ENCODE assay signal across 14 cellular contexts in genomic region chr11:73623651-73624050, GRCh38. TPM values are rescaled to one million over a fixed set of nuclear protein-coding genes. Genes with fewer than 3 reads are reported as not detected.
DNase-seq lines count a peak whose midpoint lies in the region; ATAC-seq and TF ChIP-seq lines count a peak whose summit lies in the region.
"Had no signal": no experiment of that assay in that cellular context is flagged by ENCODE, and none has a peak within 500 bp of the region (broad histone marks: within the 10 kb centered on the region; RNA-seq: fewer than 3 reads in every experiment).

No MANE protein-coding gene starts in this region.

- WGBS in right cardiac atrium: 45% methylated on average over 3 of the region's 3 CpGs

- H3K4me3 ChIP-seq in right cardiac atrium (ENCODE audit: low read length): no peak overlapping the region

- intact Hi-C loops in right cardiac atrium (cut with DNase I): no loop called here

- DNase-seq in GM04503 (ENCODE audit: low read depth) (peak; percentile 23), OCI-M2 (lab: John Stamatoyannopoulos, UW; ENCODE audit: unreplicated experiment) (peak; percentile 15), right cardiac atrium (no peak), putamen (ENCODE audit: low spot score) (peak; percentile 74), omental fat pad (ENCODE audit: low spot score) (no peak), SW 1271 (lab: John Stamatoyannopoulos, UW) (no peak), DMS53 (lab: John Stamatoyannopoulos, UW) (no peak)
- no peak for DNase-seq in stimulated activated naive CD4-positive, alpha-beta T cell (lab: John Stamatoyannopoulos, UW)
- DNase-seq: activated CD4-positive, alpha-beta T cell treated with anti-CD3 and anti-CD28 coated beads, Interleukin-2, amount 50 U/mL, for 4 hours; C1 segment of cervical spinal cord; EL; NCI-H1092; NCI-H2227 treated with DMSO at 0.1 percent for 48 hours; T-helper 9 cell had no signal

- H3K27ac ChIP-seq in right cardiac atrium (ENCODE audit: low read length): no peak overlapping the region

- no peaks in the 10 kb centered on the region for H3K27me3 ChIP-seq in right cardiac atrium (ENCODE audit: control insufficient read depth, insufficient read depth)

- TF ChIP-seq CTCF in omental fat pad (IDR thresholded peaks at IDR 0.05): no peak

- no peaks in the 10 kb centered on the region for H3K4me1 ChIP-seq in right cardiac atrium (ENCODE audit: control insufficient read depth, insufficient read depth, low read length)

- ATAC-seq in right cardiac atrium (peak; percentile 47 to 50), omental fat pad (ENCODE audit: low FRiP score) (no peak)

- H3K9me3 ChIP-seq in right cardiac atrium (ENCODE audit: control insufficient read depth, low read length): no peaks in the 10 kb centered on the region

RNA-seq across cellular contexts. Expression of gene PLEKHB1, which starts 22.7 kb away (rescaled TPM):
- total RNA-seq in right cardiac atrium (10 to 100 TPM; 11.7 to 31.5 (median 19.9) TPM), omental fat pad (1 to 10 TPM; 1.1 to 8.2 (median 4.2) TPM)
- 15.6 TPM for polyA plus RNA-seq in right cardiac atrium

RNA-seq across cellular contexts. Expression of gene FAM168A, which starts 25.7 kb away (rescaled TPM):
- total RNA-seq in right cardiac atrium (10 to 100 TPM; 35.8 to 46.2 (median 41.2) TPM), omental fat pad (10 to 100 TPM; 13.9 to 30.9 (median 21.0) TPM)
- 14.2 TPM for polyA plus RNA-seq in right cardiac atrium

Comparison
In these comparisons a context has a peak if more than half of its experiments do, and no peak if none do; other contexts are left out.
1. DNase-seq: peak in GM04503 (single experiment), OCI-M2 (single experiment) and putamen (single experiment); none in right cardiac atrium (0 of 3), omental fat pad (single experiment), SW 1271 (0 of 2), stimulated activated naive CD4-positive, alpha-beta T cell (0 of 6) and DMS53 (single experiment).